In the genomic region with DNA sequence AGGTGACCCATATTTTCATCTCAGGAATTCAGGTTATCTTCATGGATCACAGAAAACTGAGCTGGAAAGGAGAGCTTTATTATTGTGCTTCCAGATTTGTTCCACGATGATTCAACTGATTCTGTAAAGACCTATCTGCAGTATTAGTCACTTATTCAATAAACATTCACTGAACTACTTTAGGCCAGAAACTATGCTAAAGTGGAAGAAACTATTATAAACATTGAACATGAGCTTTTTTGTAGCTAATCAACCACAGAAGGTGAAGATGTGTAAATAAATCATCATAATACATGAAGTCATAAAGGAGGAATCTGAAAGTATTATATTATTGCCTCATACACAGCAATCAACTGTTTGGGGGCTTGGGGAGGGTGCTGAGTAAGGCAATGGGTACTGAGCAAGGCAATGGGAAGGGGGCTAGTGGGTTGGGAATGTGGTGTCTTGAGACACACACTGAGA, we compare ENCODE assay signal across 19 cellular contexts. TPM values are rescaled to one million over a fixed set of nuclear protein-coding genes. Genes with fewer than 3 reads are reported as not detected.
DNase-seq lines count a peak whose midpoint lies in the region; ATAC-seq and TF ChIP-seq lines count a peak whose summit lies in the region.
"Had no signal": no experiment of that assay in that cellular context is flagged by ENCODE, and none has a peak within 500 bp of the region (broad histone marks: within the 10 kb centered on the region; RNA-seq: fewer than 3 reads in every experiment).

No MANE protein-coding gene starts in this region.

- H3K9me3 ChIP-seq in OCI-LY3 (ENCODE audit: insufficient read depth, low read length) (no peaks in the 10 kb centered on the region), skeletal muscle satellite cell (replicated peaks; ENCODE audit: low read length) (no peaks in the 10 kb centered on the region)
- H3K9me3 ChIP-seq: esophagus squamous epithelium had no signal

- H2AFZ ChIP-seq in OCI-LY3 (ENCODE audit: low read depth, low read length) = no peak overlapping the region

- no peaks in the 10 kb centered on the region for H3K36me3 ChIP-seq in OCI-LY3 (replicated peaks; ENCODE audit: low read depth, low read length)
- no peaks in the 10 kb centered on the region for H3K36me3 ChIP-seq in skeletal muscle satellite cell (ENCODE audit: insufficient read depth, low read length)
- H3K36me3 ChIP-seq: esophagus squamous epithelium had no signal

- H3K27ac ChIP-seq in OCI-LY3 (ENCODE audit: low read length) = no peak overlapping the region
- H3K27ac ChIP-seq: 22Rv1, esophagus squamous epithelium had no signal

- peak overlapping the region; percentile 67 for H3K4me2 ChIP-seq in OCI-LY3 (ENCODE audit: low read length)
- H3K4me2 ChIP-seq in skeletal muscle satellite cell (ENCODE audit: low read length) = peak overlapping the region; percentile 32

- peaks cover 8% of the 10 kb centered on the region; the same call in 1 of the 2 replicates for H3K27me3 ChIP-seq in OCI-LY3 (ENCODE audit: low read depth, low read length)
- H3K27me3 ChIP-seq in skeletal muscle satellite cell (ENCODE audit: control insufficient read depth, insufficient read depth, low read length) = no peaks in the 10 kb centered on the region
- H3K27me3 ChIP-seq: esophagus squamous epithelium had no signal

- H3K4me1 ChIP-seq in OCI-LY3 (ENCODE audit: low read length) (peaks cover 26% of the 10 kb centered on the region), skeletal muscle satellite cell (ENCODE audit: control insufficient read depth, insufficient read depth, low read length) (peaks cover 18% of the 10 kb centered on the region)
- H3K4me1 ChIP-seq: esophagus squamous epithelium had no signal

- TF ChIP-seq CTCF in OCI-LY3 (IDR thresholded peaks at IDR 0.05; ENCODE audit: low read depth, low read length) (no peak), epithelial cell of esophagus (IDR thresholded peaks at IDR 0.05; ENCODE audit: insufficient read depth, low read depth, low read length, missing control alignments) (no peak)

- intact Hi-C loops in left ventricle myocardium superior (cut with micrococcal nuclease) = no loop called here

- no peak for ATAC-seq in left ventricle myocardium superior
- no peak for ATAC-seq in HG02938 (IDR thresholded peaks at IDR 0.05; ENCODE audit: unreplicated experiment)
- no peak for ATAC-seq in HG02798 (IDR thresholded peaks at IDR 0.05; ENCODE audit: poor library complexity, unreplicated experiment)
- ATAC-seq: right cardiac atrium had no signal

- H4K20me1 ChIP-seq in OCI-LY3 (ENCODE audit: insufficient read depth, low read length) = no peaks in the 10 kb centered on the region

- H3K4me3 ChIP-seq in OCI-LY3 (ENCODE audit: low read length) (peak overlapping the region; percentile 40), epithelial cell of esophagus (ENCODE audit: low read length) (no peak overlapping the region), skeletal muscle satellite cell (ENCODE audit: low read length) (no peak overlapping the region)
- H3K4me3 ChIP-seq: esophagus squamous epithelium had no signal

- H3K79me2 ChIP-seq in OCI-LY3 (ENCODE audit: low read length) = no peaks in the 10 kb centered on the region

- peak; percentile 10 for DNase-seq in DMS53 (lab: John Stamatoyannopoulos, UW)
- DNase-seq in DMS53 treated with DMSO at 0.1 percent for 48 hours (lab: John Stamatoyannopoulos, UW; ENCODE audit: unreplicated experiment) = no peak
- peak; percentile 46 for DNase-seq in epithelial cell of esophagus (ENCODE audit: low read depth)
- DNase-seq in left ventricle myocardium superior = no peak
- DNase-seq: activated CD4-positive, alpha-beta T cell treated with anti-CD3 and anti-CD28 coated beads, Interleukin-2, amount 10 ng/mL, durations not matched to agents 24 days and 14 days; activated T-cell treated with anti-CD3 and anti-CD28 coated beads, Interleukin-2, amount 50 U/mL, for 24 hours; dermis blood vessel endothelial cell; esophagus squamous epithelium; NCI-H2029; NCI-H526; nephron progenitor cell; right cardiac atrium; stimulated activated CD4-positive, alpha-beta T cell treated with anti-CD3 and anti-CD28 coated beads, Interleukin-4, amount 100 ng/mL, for 24 hours; T-helper 9 cell had no signal

- no peak overlapping the region for H3K9ac ChIP-seq in OCI-LY3 (ENCODE audit: low read length)
- H3K9ac ChIP-seq in skeletal muscle satellite cell (ENCODE audit: low read depth, low read length) = no peak overlapping the region

RNA-seq across cellular contexts. Expression of gene EXO1, which starts 30.6 kb away (rescaled TPM):
- 15.3 and 17.5 TPM in 2 replicates for total RNA-seq in skeletal muscle satellite cell (2012; rRNA removed)
- total RNA-seq in left ventricle myocardium superior = 0.35 TPM

Comparison
In these comparisons a context has a peak if more than half of its experiments do, and no peak if none do; other contexts are left out.
1. DNase-seq: peak in DMS53 (single experiment) and epithelial cell of esophagus (single experiment); none in DMS53 treated with DMSO at 0.1 percent for 48 hours (single experiment) and left ventricle myocardium superior (single experiment).